ENCODE assay signal across 8 cellular contexts in the genomic region with DNA sequence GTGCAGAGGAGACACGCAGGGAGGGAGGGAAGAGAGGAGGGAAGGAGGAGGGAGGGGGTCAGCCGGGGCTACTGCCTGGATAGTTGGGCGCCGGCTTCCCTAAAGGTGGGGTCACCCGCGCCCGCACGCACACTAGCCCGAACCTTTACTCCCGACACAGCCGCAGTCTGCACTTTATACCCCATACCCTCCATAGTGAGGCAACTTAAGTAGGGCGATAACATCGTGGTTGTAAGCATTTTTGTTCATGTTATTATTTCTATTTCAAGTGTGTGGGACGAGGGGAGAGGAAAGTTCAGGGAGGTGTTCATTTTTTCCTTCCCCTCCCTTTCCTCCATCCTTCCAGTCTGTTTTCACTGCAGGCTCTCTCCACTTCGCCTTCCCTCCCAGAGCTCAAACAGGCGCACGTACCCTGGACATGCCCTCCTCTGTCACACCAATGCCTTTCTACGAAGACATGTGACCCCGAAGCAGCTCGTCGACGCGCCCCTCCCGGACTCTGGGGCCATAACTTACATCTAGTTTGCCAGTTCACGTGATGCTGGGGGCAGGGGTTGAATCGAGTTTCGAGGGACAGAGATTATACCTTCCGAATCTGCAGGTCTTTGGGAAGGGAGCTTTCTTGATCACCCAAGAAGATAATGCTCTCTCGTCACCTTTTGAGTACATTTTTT. TPM values are rescaled to one million over a fixed set of nuclear protein-coding genes. Genes with fewer than 3 reads are reported as not detected.
DNase-seq lines count a peak whose midpoint lies in the region; ATAC-seq, FAIRE-seq and TF ChIP-seq lines count a peak whose summit lies in the region.

A gene with protein sequence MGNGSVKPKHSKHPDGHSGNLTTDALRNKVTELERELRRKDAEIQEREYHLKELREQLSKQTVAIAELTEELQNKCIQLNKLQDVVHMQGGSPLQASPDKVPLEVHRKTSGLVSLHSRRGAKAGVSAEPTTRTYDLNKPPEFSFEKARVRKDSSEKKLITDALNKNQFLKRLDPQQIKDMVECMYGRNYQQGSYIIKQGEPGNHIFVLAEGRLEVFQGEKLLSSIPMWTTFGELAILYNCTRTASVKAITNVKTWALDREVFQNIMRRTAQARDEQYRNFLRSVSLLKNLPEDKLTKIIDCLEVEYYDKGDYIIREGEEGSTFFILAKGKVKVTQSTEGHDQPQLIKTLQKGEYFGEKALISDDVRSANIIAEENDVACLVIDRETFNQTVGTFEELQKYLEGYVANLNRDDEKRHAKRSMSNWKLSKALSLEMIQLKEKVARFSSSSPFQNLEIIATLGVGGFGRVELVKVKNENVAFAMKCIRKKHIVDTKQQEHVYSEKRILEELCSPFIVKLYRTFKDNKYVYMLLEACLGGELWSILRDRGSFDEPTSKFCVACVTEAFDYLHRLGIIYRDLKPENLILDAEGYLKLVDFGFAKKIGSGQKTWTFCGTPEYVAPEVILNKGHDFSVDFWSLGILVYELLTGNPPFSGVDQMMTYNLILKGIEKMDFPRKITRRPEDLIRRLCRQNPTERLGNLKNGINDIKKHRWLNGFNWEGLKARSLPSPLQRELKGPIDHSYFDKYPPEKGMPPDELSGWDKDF (minus strand): TSS at position 4 of the 674 bp plus-strand sequence. CDS start 10,175 bp downstream, outside the sequence.

- H3K4me1 ChIP-seq in HUES64 (ENCODE audit: insufficient read depth, low read length) (0 out of 2 replicates have a peak, but pooled peaks cover 3% of the 10 kb centered on the region), hepatocyte (ENCODE audit: insufficient read depth) (peaks cover 7% of the 10 kb centered on the region), gastrocnemius medialis (no peaks in the 10 kb centered on the region), SJCRH30 (no peaks in the 10 kb centered on the region)

- no peak for ATAC-seq in gastrocnemius medialis

- POLR2A ChIA-PET in activated CD4-positive, alpha-beta memory T cell treated with anti-CD3 and anti-CD28 coated beads for 36 hours (lab: Charles Lee), result no interaction called here

- peaks cover 12% of the 10 kb centered on the region for H3K4me1 Mint-ChIP-seq in activated CD4-positive, alpha-beta memory T cell treated with anti-CD3 and anti-CD28 coated beads for 36 hours (ENCODE audit: low read depth)

- in situ Hi-C loops in gastrocnemius medialis (cut with MboI; ENCODE audit: low sequenced_read_pairs in 4 of 4) (no loop called here), G401 (cut with HindIII; ENCODE audit: low sequenced_read_pairs) (no loop called here)

- no peak for DNase-seq in activated CD4-positive, alpha-beta memory T cell treated with anti-CD3 and anti-CD28 coated beads for 36 hours
- DNase-seq in hepatocyte (ENCODE audit: low spot score), result peak; percentile 74
- DNase-seq in gastrocnemius medialis, result no peak
- no peak for DNase-seq in SJCRH30
- no peak for DNase-seq in D721Med (ENCODE audit: insufficient read length, low spot score)
- DNase-seq in activated gamma-delta T cell (lab: John Stamatoyannopoulos, UW), result no peak
- DNase-seq in G401 (ENCODE audit: low spot score), result no peak

- peak within 1 kb of the TSS; percentile 75 for H2AFZ ChIP-seq in hepatocyte

- intact Hi-C loops in activated CD4-positive, alpha-beta memory T cell treated with anti-CD3 and anti-CD28 coated beads for 36 hours (cut with micrococcal nuclease), result no loop called here
- intact Hi-C loops in gastrocnemius medialis (cut with DNase I; ENCODE audit: low total_unique reads), result no loop called here

- no peaks in the 10 kb centered on the region for H4K20me1 ChIP-seq in hepatocyte (ENCODE audit: insufficient read depth, poor library complexity, severe bottlenecking)

- H3K9me3 ChIP-seq in HUES64 (ENCODE audit: insufficient read depth, low read depth, low read length), result no peaks in the 10 kb centered on the region
- no peaks in the 10 kb centered on the region for H3K9me3 ChIP-seq in hepatocyte (ENCODE audit: low read depth)
- no peaks in the 10 kb centered on the region for H3K9me3 ChIP-seq in gastrocnemius medialis
- H3K9me3 ChIP-seq in SJCRH30 (replicated peaks), result no peaks in the 10 kb centered on the region

- CTCF ChIA-PET in activated CD4-positive, alpha-beta memory T cell treated with anti-CD3 and anti-CD28 coated beads for 36 hours (lab: Charles Lee), result no interaction called here

- no peak within 1 kb of the TSS for H3K27ac ChIP-seq in HUES64 (ENCODE audit: low read depth, low read length)
- peak within 1 kb of the TSS; percentile 89 for H3K27ac ChIP-seq in hepatocyte
- no peak within 1 kb of the TSS for H3K27ac ChIP-seq in gastrocnemius medialis
- no peak within 1 kb of the TSS for H3K27ac ChIP-seq in SJCRH30

- no peak within 1 kb of the TSS for H3K27ac Mint-ChIP-seq in activated CD4-positive, alpha-beta memory T cell treated with anti-CD3 and anti-CD28 coated beads for 36 hours

- peak within 1 kb of the TSS; percentile 34; the same call in 1 of the 2 replicates for H3K9ac ChIP-seq in HUES64 (ENCODE audit: low read depth, low read length)

- H3K9me3 Mint-ChIP-seq in activated CD4-positive, alpha-beta memory T cell treated with anti-CD3 and anti-CD28 coated beads for 36 hours, result no peaks in the 10 kb centered on the region

- no peaks in the 10 kb centered on the region for H3K36me3 Mint-ChIP-seq in activated CD4-positive, alpha-beta memory T cell treated with anti-CD3 and anti-CD28 coated beads for 36 hours

- H3K4me3 ChIP-seq in HUES64 (ENCODE audit: low read length), result peak within 1 kb of the TSS; percentile 57
- H3K4me3 ChIP-seq in hepatocyte, result peak within 1 kb of the TSS; percentile 57
- H3K4me3 ChIP-seq in gastrocnemius medialis, result peak within 1 kb of the TSS in 3 of 4 donors; percentile 19 to 34 (median 25)
- no peak within 1 kb of the TSS for H3K4me3 ChIP-seq in SJCRH30

- no peak for TF ChIP-seq CTCF in hepatocyte (IDR thresholded peaks at IDR 0.05; ENCODE audit: poor library complexity)
- no peak for TF ChIP-seq CTCF in gastrocnemius medialis (IDR thresholded peaks at IDR 0.05 in 4 of 5, conservative IDR thresholded peaks at IDR 0.05 in 1 of 5)
- no peak for TF ChIP-seq CTCF in D721Med (IDR thresholded peaks at IDR 0.05; ENCODE audit: insufficient read depth, missing control alignments)

- H3K27me3 Mint-ChIP-seq in activated CD4-positive, alpha-beta memory T cell treated with anti-CD3 and anti-CD28 coated beads for 36 hours, result peaks cover 28% of the 10 kb centered on the region

- no peaks in the 10 kb centered on the region for H3K9me2 ChIP-seq in hepatocyte (replicated peaks; ENCODE audit: insufficient read depth)

- H3K4me2 ChIP-seq in hepatocyte, result peak within 1 kb of the TSS; percentile 95

- H3K36me3 ChIP-seq in HUES64 (ENCODE audit: insufficient read depth, low read length) (no peaks in the 10 kb centered on the region), hepatocyte (replicated peaks; ENCODE audit: insufficient read depth, low read depth) (no peaks in the 10 kb centered on the region), gastrocnemius medialis (no peaks in the 10 kb centered on the region), SJCRH30 (no peaks in the 10 kb centered on the region)

- WGBS in HUES64, result 6% methylated on average over 25 of the region's 29 CpGs
- 7% methylated on average over 24 of the region's 29 CpGs for WGBS in hepatocyte (ENCODE audit: low lambda C conversion rate, missing lambda C conversion rate)

- no peak for TF ChIP-seq POLR2A in gastrocnemius medialis (IDR thresholded peaks at IDR 0.05)

- peaks cover 19% of the 10 kb centered on the region for H3K79me2 ChIP-seq in hepatocyte

- peaks cover 71% of the 10 kb centered on the region for H3K27me3 ChIP-seq in HUES64 (ENCODE audit: insufficient read depth, low read length)
- H3K27me3 ChIP-seq in hepatocyte, result peaks cover 46% of the 10 kb centered on the region
- peaks cover 10 to 19% (median 12%) of the 10 kb centered on the region in 3 donors for H3K27me3 ChIP-seq in gastrocnemius medialis
- peaks cover 3% of the 10 kb centered on the region; the same call in 1 of the 2 replicates for H3K27me3 ChIP-seq in SJCRH30

- peak within 1 kb of the TSS; percentile 52 for H3K4me3 Mint-ChIP-seq in activated CD4-positive, alpha-beta memory T cell treated with anti-CD3 and anti-CD28 coated beads for 36 hours

- FAIRE-seq in D721Med (lab: Jason Lieb, UNC), result no peak

RNA-seq across cellular contexts. Expression of the gene that starts here (rescaled TPM):
- 0.50 TPM for polyA plus RNA-seq in HUES64 (2013, experiment 1 of 2)
- polyA plus RNA-seq in HUES64 (2013, experiment 2 of 2), result 0.89 TPM
- under 1 TPM; 0.10 to 0.24 TPM for total RNA-seq in activated CD4-positive, alpha-beta memory T cell treated with anti-CD3 and anti-CD28 coated beads for 36 hours
- total RNA-seq in hepatocyte (16.6 and 17.4 TPM in 2 replicates), gastrocnemius medialis (under 1 TPM in 1 of 4 donors, not detected in 3; 0.20 TPM)
- 4.6 and 6.7 TPM in 2 replicates for polyA plus RNA-seq in hepatocyte
- total RNA-seq in SJCRH30 (2014; rRNA removed; shearing (Covaris generic)), result not detected in 2 replicates
- total RNA-seq in G401 (2014; rRNA removed; shearing (Covaris generic)), result not detected in 2 replicates

Comparison
In these comparisons a context has a peak if more than half of its experiments do, and no peak if none do; other contexts are left out.
1. RNA of the gene that starts here (total RNA-seq): 16.6 to 17.4 TPM in hepatocyte; 0.10 to 0.24 TPM in activated CD4-positive, alpha-beta memory T cell treated with anti-CD3 and anti-CD28 coated beads for 36 hours, 0.20 TPM in gastrocnemius medialis, not detected in SJCRH30 and not detected in G401; every median in the first group is over 10 times any median in the second.